ENCODE assay signal across 1 cellular context in genomic region chr4:31788676-31789075, GRCh38.
TF ChIP-seq lines count a peak whose summit lies in the region.

No MANE protein-coding gene starts in this region.

TF ChIP-seq in GM23338, 12 proteins besides CTCF, POLR2A, EP300 and RAD21 (continued from another document):
- TF ChIP-seq, protein P1, sequence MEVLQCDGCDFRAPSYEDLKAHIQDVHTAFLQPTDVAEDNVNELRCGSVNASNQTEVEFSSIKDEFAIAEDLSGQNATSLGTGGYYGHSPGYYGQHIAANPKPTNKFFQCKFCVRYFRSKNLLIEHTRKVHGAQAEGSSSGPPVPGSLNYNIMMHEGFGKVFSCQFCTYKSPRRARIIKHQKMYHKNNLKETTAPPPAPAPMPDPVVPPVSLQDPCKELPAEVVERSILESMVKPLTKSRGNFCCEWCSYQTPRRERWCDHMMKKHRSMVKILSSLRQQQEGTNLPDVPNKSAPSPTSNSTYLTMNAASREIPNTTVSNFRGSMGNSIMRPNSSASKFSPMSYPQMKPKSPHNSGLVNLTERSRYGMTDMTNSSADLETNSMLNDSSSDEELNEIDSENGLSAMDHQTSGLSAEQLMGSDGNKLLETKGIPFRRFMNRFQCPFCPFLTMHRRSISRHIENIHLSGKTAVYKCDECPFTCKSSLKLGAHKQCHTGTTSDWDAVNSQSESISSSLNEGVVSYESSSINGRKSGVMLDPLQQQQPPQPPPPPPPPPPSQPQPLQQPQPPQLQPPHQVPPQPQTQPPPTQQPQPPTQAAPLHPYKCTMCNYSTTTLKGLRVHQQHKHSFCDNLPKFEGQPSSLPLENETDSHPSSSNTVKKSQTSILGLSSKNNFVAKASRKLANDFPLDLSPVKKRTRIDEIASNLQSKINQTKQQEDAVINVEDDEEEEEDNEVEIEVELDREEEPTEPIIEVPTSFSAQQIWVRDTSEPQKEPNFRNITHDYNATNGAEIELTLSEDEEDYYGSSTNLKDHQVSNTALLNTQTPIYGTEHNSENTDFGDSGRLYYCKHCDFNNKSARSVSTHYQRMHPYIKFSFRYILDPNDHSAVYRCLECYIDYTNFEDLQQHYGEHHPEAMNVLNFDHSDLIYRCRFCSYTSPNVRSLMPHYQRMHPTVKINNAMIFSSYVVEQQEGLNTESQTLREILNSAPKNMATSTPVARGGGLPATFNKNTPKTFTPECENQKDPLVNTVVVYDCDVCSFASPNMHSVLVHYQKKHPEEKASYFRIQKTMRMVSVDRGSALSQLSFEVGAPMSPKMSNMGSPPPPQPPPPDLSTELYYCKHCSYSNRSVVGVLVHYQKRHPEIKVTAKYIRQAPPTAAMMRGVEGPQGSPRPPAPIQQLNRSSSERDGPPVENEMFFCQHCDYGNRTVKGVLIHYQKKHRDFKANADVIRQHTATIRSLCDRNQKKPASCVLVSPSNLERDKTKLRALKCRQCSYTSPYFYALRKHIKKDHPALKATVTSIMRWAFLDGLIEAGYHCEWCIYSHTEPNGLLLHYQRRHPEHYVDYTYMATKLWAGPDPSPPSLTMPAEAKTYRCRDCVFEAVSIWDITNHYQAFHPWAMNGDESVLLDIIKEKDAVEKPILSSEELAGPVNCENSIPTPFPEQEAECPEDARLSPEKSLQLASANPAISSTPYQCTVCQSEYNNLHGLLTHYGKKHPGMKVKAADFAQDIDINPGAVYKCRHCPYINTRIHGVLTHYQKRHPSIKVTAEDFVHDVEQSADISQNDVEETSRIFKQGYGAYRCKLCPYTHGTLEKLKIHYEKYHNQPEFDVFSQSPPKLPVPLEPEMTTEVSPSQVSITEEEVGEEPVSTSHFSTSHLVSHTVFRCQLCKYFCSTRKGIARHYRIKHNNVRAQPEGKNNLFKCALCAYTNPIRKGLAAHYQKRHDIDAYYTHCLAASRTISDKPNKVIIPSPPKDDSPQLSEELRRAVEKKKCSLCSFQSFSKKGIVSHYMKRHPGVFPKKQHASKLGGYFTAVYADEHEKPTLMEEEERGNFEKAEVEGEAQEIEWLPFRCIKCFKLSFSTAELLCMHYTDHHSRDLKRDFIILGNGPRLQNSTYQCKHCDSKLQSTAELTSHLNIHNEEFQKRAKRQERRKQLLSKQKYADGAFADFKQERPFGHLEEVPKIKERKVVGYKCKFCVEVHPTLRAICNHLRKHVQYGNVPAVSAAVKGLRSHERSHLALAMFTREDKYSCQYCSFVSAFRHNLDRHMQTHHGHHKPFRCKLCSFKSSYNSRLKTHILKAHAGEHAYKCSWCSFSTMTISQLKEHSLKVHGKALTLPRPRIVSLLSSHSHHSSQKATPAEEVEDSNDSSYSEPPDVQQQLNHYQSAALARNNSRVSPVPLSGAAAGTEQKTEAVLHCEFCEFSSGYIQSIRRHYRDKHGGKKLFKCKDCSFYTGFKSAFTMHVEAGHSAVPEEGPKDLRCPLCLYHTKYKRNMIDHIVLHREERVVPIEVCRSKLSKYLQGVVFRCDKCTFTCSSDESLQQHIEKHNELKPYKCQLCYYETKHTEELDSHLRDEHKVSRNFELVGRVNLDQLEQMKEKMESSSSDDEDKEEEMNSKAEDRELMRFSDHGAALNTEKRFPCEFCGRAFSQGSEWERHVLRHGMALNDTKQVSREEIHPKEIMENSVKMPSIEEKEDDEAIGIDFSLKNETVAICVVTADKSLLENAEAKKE (CRISPR knock-in tag; IDR thresholded peaks at IDR 0.05): no peak
- no peak for TF ChIP-seq NANOG (IDR thresholded peaks at IDR 0.05; ENCODE audit: borderline replicate concordance)
- no peak for TF ChIP-seq ZNF114 (CRISPR knock-in tag; IDR thresholded peaks at IDR 0.05)
- TF ChIP-seq EZH2 (IDR thresholded peaks at IDR 0.05; ENCODE audit: low read depth, unreplicated experiment): no peak
- TF ChIP-seq ETS1 (IDR thresholded peaks at IDR 0.05): no peak
- no peak for TF ChIP-seq CREB1 (CRISPR knock-in tag; IDR thresholded peaks at IDR 0.05; ENCODE audit: low read depth)
- TF ChIP-seq POLR2AphosphoS5 (IDR thresholded peaks at IDR 0.05; ENCODE audit: low read depth): no peak
- TF ChIP-seq, protein P2, sequence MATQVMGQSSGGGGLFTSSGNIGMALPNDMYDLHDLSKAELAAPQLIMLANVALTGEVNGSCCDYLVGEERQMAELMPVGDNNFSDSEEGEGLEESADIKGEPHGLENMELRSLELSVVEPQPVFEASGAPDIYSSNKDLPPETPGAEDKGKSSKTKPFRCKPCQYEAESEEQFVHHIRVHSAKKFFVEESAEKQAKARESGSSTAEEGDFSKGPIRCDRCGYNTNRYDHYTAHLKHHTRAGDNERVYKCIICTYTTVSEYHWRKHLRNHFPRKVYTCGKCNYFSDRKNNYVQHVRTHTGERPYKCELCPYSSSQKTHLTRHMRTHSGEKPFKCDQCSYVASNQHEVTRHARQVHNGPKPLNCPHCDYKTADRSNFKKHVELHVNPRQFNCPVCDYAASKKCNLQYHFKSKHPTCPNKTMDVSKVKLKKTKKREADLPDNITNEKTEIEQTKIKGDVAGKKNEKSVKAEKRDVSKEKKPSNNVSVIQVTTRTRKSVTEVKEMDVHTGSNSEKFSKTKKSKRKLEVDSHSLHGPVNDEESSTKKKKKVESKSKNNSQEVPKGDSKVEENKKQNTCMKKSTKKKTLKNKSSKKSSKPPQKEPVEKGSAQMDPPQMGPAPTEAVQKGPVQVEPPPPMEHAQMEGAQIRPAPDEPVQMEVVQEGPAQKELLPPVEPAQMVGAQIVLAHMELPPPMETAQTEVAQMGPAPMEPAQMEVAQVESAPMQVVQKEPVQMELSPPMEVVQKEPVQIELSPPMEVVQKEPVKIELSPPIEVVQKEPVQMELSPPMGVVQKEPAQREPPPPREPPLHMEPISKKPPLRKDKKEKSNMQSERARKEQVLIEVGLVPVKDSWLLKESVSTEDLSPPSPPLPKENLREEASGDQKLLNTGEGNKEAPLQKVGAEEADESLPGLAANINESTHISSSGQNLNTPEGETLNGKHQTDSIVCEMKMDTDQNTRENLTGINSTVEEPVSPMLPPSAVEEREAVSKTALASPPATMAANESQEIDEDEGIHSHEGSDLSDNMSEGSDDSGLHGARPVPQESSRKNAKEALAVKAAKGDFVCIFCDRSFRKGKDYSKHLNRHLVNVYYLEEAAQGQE (IDR thresholded peaks at IDR 0.05; ENCODE audit: unreplicated experiment): no peak
- no peak for TF ChIP-seq ZNF331 (CRISPR knock-in tag; IDR thresholded peaks at IDR 0.05; ENCODE audit: low read depth)
- no peak for TF ChIP-seq JUNB (IDR thresholded peaks at IDR 0.05; ENCODE audit: unreplicated experiment)
